ENCODE assay signal across 18 cellular contexts in genomic region chr2:224433442-224433841, GRCh38.
"Had no signal": no experiment of that assay in that cellular context is flagged by ENCODE, and none has a peak within 500 bp of the region (broad histone marks: within the 10 kb centered on the region; RNA-seq: fewer than 3 reads in every experiment).

No MANE protein-coding gene starts in this region.

- H3K27me3 ChIP-seq: dorsolateral prefrontal cortex, heart left ventricle, right lobe of liver, tibial artery, vagina had no signal

- H3K4me3 ChIP-seq: dorsolateral prefrontal cortex, heart left ventricle, lower lobe of right lung, psoas muscle, right lobe of liver, spleen, tibial artery, vagina had no signal

- H3K36me3 ChIP-seq: heart left ventricle, lower lobe of right lung, right lobe of liver, spleen, tibial artery, vagina had no signal

- H3K4me1 ChIP-seq: heart left ventricle, lower lobe of right lung, psoas muscle, right lobe of liver, spleen, tibial artery, vagina had no signal

- H3K4me3 Mint-ChIP-seq: activated naive CD8-positive, alpha-beta T cell treated with anti-CD3 and anti-CD28 coated beads for 36 hours; stimulated activated memory B cell treated with anti-CD40 and anti-IgM and Interleukin-4, amounts not matched to agents 10 μg/mL and 1 μg/mL and 100 μg/mL, for 72 hours had no signal

- H3K9me3 Mint-ChIP-seq: activated naive CD8-positive, alpha-beta T cell treated with anti-CD3 and anti-CD28 coated beads for 36 hours had no signal

- ATAC-seq: heart left ventricle; left cardiac atrium; lower lobe of right lung; psoas muscle; right lobe of liver; stimulated activated memory B cell treated with anti-CD40 and anti-IgM and Interleukin-4, amounts not matched to agents 10 μg/mL and 1 μg/mL and 100 μg/mL, for 72 hours had no signal

- H3K9me3 ChIP-seq: lower lobe of right lung, psoas muscle, right lobe of liver, tibial artery, vagina had no signal

- H3K4me1 Mint-ChIP-seq: stimulated activated memory B cell treated with anti-CD40 and anti-IgM and Interleukin-4, amounts not matched to agents 10 μg/mL and 1 μg/mL and 100 μg/mL, for 72 hours had no signal

- H3K27ac Mint-ChIP-seq: activated naive CD8-positive, alpha-beta T cell treated with anti-CD3 and anti-CD28 coated beads for 36 hours; stimulated activated memory B cell treated with anti-CD40 and anti-IgM and Interleukin-4, amounts not matched to agents 10 μg/mL and 1 μg/mL and 100 μg/mL, for 72 hours had no signal

- DNase-seq: activated CD4-positive, alpha-beta T cell treated with anti-CD3 and anti-CD28 coated beads, Interleukin-2, amount 50 U/mL, for 48 hours; activated CD4-positive, CD25-positive, alpha-beta regulatory T cell treated with anti-CD3 and anti-CD28 coated beads, Interleukin-2, amount 50 U/mL, for 72 hours; activated gamma-delta T cell; activated naive CD8-positive, alpha-beta T cell treated with anti-CD3 and anti-CD28 coated beads for 36 hours; activated T-cell treated with anti-CD3 and anti-CD28 coated beads, Interleukin-2, amount 50 U/mL, for 48 hours; foreskin melanocyte; heart left ventricle; left cardiac atrium; lower lobe of right lung; midbrain; psoas muscle; right lobe of liver; spleen; stimulated activated CD4-positive, alpha-beta T cell treated with anti-CD3 and anti-CD28 coated beads, Interleukin-1b, Interleukin-23, amount 100 ng/mL, for 48 hours; tibial artery had no signal

- H3K36me3 Mint-ChIP-seq: activated naive CD8-positive, alpha-beta T cell treated with anti-CD3 and anti-CD28 coated beads for 36 hours; stimulated activated memory B cell treated with anti-CD40 and anti-IgM and Interleukin-4, amounts not matched to agents 10 μg/mL and 1 μg/mL and 100 μg/mL, for 72 hours had no signal

- H3K27ac ChIP-seq: heart left ventricle, lower lobe of right lung, psoas muscle, right lobe of liver, spleen, tibial artery, vagina had no signal
